In the genomic region with DNA sequence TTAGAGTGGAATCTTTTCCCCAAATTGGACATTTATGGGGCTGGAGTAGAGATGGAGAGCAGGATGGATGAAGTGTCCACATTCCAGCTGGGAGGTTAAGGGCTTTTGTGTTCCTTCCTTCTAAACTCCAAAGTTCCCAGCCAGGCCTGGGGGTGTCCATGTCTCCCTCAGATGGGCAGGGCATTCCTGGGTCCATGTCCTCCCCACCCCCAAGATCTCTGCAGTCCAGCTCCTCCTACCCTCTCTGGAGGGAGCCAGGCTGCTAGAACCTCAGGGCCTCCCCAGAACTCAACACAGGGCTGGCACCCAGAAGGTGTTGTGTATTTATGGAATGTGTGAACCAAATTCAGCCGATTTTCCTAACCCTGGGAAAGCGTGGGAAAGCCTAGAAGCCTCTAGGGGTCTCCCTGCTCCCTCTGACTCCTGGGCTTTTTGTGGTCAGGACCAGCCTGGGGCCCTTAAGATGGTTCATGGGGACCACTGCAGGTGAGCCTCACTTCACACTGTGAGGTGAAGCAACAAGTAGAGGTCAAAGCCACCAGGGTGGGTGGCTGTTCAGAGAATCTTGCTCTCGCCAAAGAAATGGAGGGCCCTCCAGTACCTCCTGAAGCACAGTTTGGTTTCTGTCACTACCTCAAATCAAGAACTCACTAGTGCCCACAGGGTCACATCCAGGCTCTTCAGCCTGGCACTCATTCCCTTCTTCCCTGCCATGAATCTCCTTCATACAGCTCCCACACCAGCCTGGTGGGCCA, we compare ENCODE assay signal across 15 cellular contexts. TPM values are rescaled to one million over a fixed set of nuclear protein-coding genes. Genes with fewer than 3 reads are reported as not detected.
A peak's percentile ranks its signal among the peaks of the same experiment; 100 is the strongest.
DNase-seq lines count a peak whose midpoint lies in the region; ATAC-seq and TF ChIP-seq lines count a peak whose summit lies in the region.
"Had no signal": no experiment of that assay in that cellular context is flagged by ENCODE, and none has a peak within 500 bp of the region (broad histone marks: within the 10 kb centered on the region; RNA-seq: fewer than 3 reads in every experiment).

No MANE protein-coding gene starts in this region.

- no peak overlapping the region for H3K4me3 ChIP-seq in GM23338
- no peak overlapping the region for H3K4me3 ChIP-seq in left ventricle myocardium inferior

- H3K4me3 Mint-ChIP-seq in GM23338 (no peak overlapping the region), WTC11 (no peak overlapping the region)
- H3K4me3 Mint-ChIP-seq: activated T-cell treated with anti-CD3 and anti-CD28 coated beads, Interleukin-2, amount 50 U/mL, for 72 hours; CD8-positive, alpha-beta memory T cell; effector memory CD8-positive, alpha-beta T cell; stimulated activated naive CD8-positive, alpha-beta T cell treated with anti-CD3 and anti-CD28 coated beads, Interleukin-15, amount 100 ng/mL, for 72 hours; T-helper 1 cell treated with Interleukin-12 subunit alpha and Interleukin-12 subunit beta and Interleukin-4 antibody, amounts not matched to agents 30 μg/mL and 1 μg/mL, for 36 hours had no signal

- no peaks in the 10 kb centered on the region for H3K79me2 ChIP-seq in GM23338 (replicated peaks; ENCODE audit: insufficient read depth)

- H3K4me2 ChIP-seq in GM23338, result no peak overlapping the region

- no peak overlapping the region for H3K27ac ChIP-seq in GM23338 (ENCODE audit: low read depth)
- no peak overlapping the region for H3K27ac ChIP-seq in left ventricle myocardium inferior (replicated peaks)

- H3K27ac Mint-ChIP-seq in GM23338, result no peak overlapping the region
- H3K27ac Mint-ChIP-seq in WTC11, result no peak overlapping the region
- H3K27ac Mint-ChIP-seq: activated T-cell treated with anti-CD3 and anti-CD28 coated beads, Interleukin-2, amount 50 U/mL, for 72 hours; CD8-positive, alpha-beta memory T cell; stimulated activated naive CD8-positive, alpha-beta T cell treated with anti-CD3 and anti-CD28 coated beads, Interleukin-15, amount 100 ng/mL, for 72 hours; T-helper 1 cell treated with Interleukin-12 subunit alpha and Interleukin-12 subunit beta and Interleukin-4 antibody, amounts not matched to agents 30 μg/mL and 1 μg/mL, for 36 hours had no signal

- POLR2A ChIA-PET in WTC11 (lab: Charles Lee), result no interaction called here

- ATAC-seq in GM23338, result peak; percentile 36
- ATAC-seq in WTC11, result peak; percentile 18
- no peak for ATAC-seq in GM18858 (IDR thresholded peaks at IDR 0.05; ENCODE audit: unreplicated experiment)
- ATAC-seq in GM21367 (IDR thresholded peaks at IDR 0.05; ENCODE audit: unreplicated experiment), result no peak
- ATAC-seq: activated T-cell treated with anti-CD3 and anti-CD28 coated beads, Interleukin-2, amount 50 U/mL, for 72 hours; effector memory CD8-positive, alpha-beta T cell; stimulated activated naive CD8-positive, alpha-beta T cell treated with anti-CD3 and anti-CD28 coated beads, Interleukin-15, amount 100 ng/mL, for 72 hours had no signal

- H3K27me3 Mint-ChIP-seq in GM23338 (ENCODE audit: insufficient read depth, low read depth, poor library complexity) (peaks cover 29% of the 10 kb centered on the region), WTC11 (ENCODE audit: low read depth) (peaks cover 20% of the 10 kb centered on the region)

- H3K36me3 Mint-ChIP-seq in GM23338 (ENCODE audit: low read depth), result no peaks in the 10 kb centered on the region
- H3K36me3 Mint-ChIP-seq in WTC11, result no peaks in the 10 kb centered on the region
- H3K36me3 Mint-ChIP-seq: CD8-positive, alpha-beta memory T cell had no signal

- no peak for DNase-seq in AG09319 (ENCODE audit: extremely low read depth, low read depth)
- DNase-seq in GM23338 (ENCODE audit: low spot score), result peak; percentile 72
- DNase-seq in WTC11 (ENCODE audit: low spot score), result peak; percentile 40
- peak; percentile 64 for DNase-seq in iPS-NIHi7 (ENCODE audit: extremely low spot score)
- DNase-seq in NCI-H1105 treated with DMSO at 0.1 percent for 48 hours (lab: John Stamatoyannopoulos, UW), result no peak
- DNase-seq in left ventricle myocardium inferior, result no peak
- DNase-seq: activated CD4-positive, alpha-beta T cell treated with anti-CD3 and anti-CD28 coated beads for 48 hours; activated T-cell treated with anti-CD3 and anti-CD28 coated beads, Interleukin-2, amount 50 U/mL, for 72 hours; aorta; CD8-positive, alpha-beta memory T cell; effector memory CD8-positive, alpha-beta T cell; stimulated activated naive CD8-positive, alpha-beta T cell treated with anti-CD3 and anti-CD28 coated beads, Interleukin-15, amount 100 ng/mL, for 72 hours had no signal

- no peaks in the 10 kb centered on the region for H3K9me3 Mint-ChIP-seq in GM23338
- H3K9me3 Mint-ChIP-seq in WTC11, result no peaks in the 10 kb centered on the region
- H3K9me3 Mint-ChIP-seq: activated T-cell treated with anti-CD3 and anti-CD28 coated beads, Interleukin-2, amount 50 U/mL, for 72 hours; CD8-positive, alpha-beta memory T cell; effector memory CD8-positive, alpha-beta T cell; stimulated activated naive CD8-positive, alpha-beta T cell treated with anti-CD3 and anti-CD28 coated beads, Interleukin-15, amount 100 ng/mL, for 72 hours; T-helper 1 cell treated with Interleukin-12 subunit alpha and Interleukin-12 subunit beta and Interleukin-4 antibody, amounts not matched to agents 30 μg/mL and 1 μg/mL, for 36 hours had no signal

- intact Hi-C loops in left ventricle myocardium inferior (cut with micrococcal nuclease), result no loop called here

- H3K36me3 ChIP-seq in GM23338 (ENCODE audit: insufficient read depth), result no peaks in the 10 kb centered on the region
- no peaks in the 10 kb centered on the region for H3K36me3 ChIP-seq in left ventricle myocardium inferior

- no peaks in the 10 kb centered on the region for H3K9me3 ChIP-seq in left ventricle myocardium inferior (replicated peaks)

- no peaks in the 10 kb centered on the region for H3F3A ChIP-seq in GM23338 (replicated peaks; ENCODE audit: low read depth)

- H3K4me1 ChIP-seq in GM23338 (ENCODE audit: insufficient read depth) (peaks cover 17% of the 10 kb centered on the region; the same call in 1 of the 2 replicates), left ventricle myocardium inferior (peaks cover 15% of the 10 kb centered on the region)

- no peaks in the 10 kb centered on the region for H3K9me2 ChIP-seq in GM23338 (ENCODE audit: insufficient read depth)

- TF ChIP-seq CTCF in AG09319 (IDR thresholded peaks at IDR 0.05; ENCODE audit: low read depth, low read length), result peak; percentile 5; the same call in 1 of the 2 replicates
- TF ChIP-seq CTCF in GM23338 (conservative IDR thresholded peaks at IDR 0.05; ENCODE audit: low read depth in 2 of 2), result peak; percentile 50 to 81
- no peak for TF ChIP-seq CTCF in WTC11 (IDR thresholded peaks at IDR 0.05)
- no peak for TF ChIP-seq CTCF in left ventricle myocardium inferior (IDR thresholded peaks at IDR 0.05; ENCODE audit: borderline replicate concordance)

- no peaks in the 10 kb centered on the region for H4K20me1 ChIP-seq in GM23338 (replicated peaks; ENCODE audit: insufficient read depth)

- H2AFZ ChIP-seq in GM23338, result no peak overlapping the region

- peaks cover 41% of the 10 kb centered on the region for H3K4me1 Mint-ChIP-seq in GM23338
- H3K4me1 Mint-ChIP-seq in WTC11, result peaks cover 42% of the 10 kb centered on the region

- H3K27me3 ChIP-seq in GM23338 (ENCODE audit: insufficient read depth), result no peaks in the 10 kb centered on the region
- H3K27me3 ChIP-seq in left ventricle myocardium inferior (ENCODE audit: low read depth), result peaks cover 99% of the 10 kb centered on the region

- CTCF ChIA-PET in WTC11 (lab: Charles Lee), result interaction anchor here (0.5 to 3.6 kb wide), 9 partner anchors 9 to 198 kb away, joined by 3 to 39 read pairs (median 8); no protein-coding TSS in a partner anchor

TF ChIP-seq in WTC11, 78 proteins besides CTCF, POLR2A, EP300 and RAD21 (continues in another document):
- no peak for TF ChIP-seq NFATC4 (CRISPR knock-in tag; IDR thresholded peaks at IDR 0.05)
- no peak for TF ChIP-seq FOXK1 (CRISPR knock-in tag; IDR thresholded peaks at IDR 0.05)
- no peak for TF ChIP-seq GRHL2 (CRISPR knock-in tag; IDR thresholded peaks at IDR 0.05; ENCODE audit: insufficient replicate concordance, severe bottlenecking)
- no peak for TF ChIP-seq SMAD4 (CRISPR knock-in tag; IDR thresholded peaks at IDR 0.05)
- TF ChIP-seq, protein P1, sequence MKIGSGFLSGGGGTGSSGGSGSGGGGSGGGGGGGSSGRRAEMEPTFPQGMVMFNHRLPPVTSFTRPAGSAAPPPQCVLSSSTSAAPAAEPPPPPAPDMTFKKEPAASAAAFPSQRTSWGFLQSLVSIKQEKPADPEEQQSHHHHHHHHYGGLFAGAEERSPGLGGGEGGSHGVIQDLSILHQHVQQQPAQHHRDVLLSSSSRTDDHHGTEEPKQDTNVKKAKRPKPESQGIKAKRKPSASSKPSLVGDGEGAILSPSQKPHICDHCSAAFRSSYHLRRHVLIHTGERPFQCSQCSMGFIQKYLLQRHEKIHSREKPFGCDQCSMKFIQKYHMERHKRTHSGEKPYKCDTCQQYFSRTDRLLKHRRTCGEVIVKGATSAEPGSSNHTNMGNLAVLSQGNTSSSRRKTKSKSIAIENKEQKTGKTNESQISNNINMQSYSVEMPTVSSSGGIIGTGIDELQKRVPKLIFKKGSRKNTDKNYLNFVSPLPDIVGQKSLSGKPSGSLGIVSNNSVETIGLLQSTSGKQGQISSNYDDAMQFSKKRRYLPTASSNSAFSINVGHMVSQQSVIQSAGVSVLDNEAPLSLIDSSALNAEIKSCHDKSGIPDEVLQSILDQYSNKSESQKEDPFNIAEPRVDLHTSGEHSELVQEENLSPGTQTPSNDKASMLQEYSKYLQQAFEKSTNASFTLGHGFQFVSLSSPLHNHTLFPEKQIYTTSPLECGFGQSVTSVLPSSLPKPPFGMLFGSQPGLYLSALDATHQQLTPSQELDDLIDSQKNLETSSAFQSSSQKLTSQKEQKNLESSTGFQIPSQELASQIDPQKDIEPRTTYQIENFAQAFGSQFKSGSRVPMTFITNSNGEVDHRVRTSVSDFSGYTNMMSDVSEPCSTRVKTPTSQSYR (CRISPR knock-in tag; IDR thresholded peaks at IDR 0.05), result no peak
- TF ChIP-seq, protein P2, sequence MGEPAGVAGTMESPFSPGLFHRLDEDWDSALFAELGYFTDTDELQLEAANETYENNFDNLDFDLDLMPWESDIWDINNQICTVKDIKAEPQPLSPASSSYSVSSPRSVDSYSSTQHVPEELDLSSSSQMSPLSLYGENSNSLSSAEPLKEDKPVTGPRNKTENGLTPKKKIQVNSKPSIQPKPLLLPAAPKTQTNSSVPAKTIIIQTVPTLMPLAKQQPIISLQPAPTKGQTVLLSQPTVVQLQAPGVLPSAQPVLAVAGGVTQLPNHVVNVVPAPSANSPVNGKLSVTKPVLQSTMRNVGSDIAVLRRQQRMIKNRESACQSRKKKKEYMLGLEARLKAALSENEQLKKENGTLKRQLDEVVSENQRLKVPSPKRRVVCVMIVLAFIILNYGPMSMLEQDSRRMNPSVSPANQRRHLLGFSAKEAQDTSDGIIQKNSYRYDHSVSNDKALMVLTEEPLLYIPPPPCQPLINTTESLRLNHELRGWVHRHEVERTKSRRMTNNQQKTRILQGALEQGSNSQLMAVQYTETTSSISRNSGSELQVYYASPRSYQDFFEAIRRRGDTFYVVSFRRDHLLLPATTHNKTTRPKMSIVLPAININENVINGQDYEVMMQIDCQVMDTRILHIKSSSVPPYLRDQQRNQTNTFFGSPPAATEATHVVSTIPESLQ (CRISPR knock-in tag; IDR thresholded peaks at IDR 0.05), result no peak

RNA-seq across cellular contexts. Expression of a gene that starts 54.8 kb away (rescaled TPM):
- total RNA-seq in GM23338 (2014; rRNA removed; shearing (Covaris generic)), result 0.04 and 0.31 TPM in 2 replicates
- 0.12 and 0.26 TPM in 2 replicates for polyA plus RNA-seq in GM23338 (2016; fragmentation: Nextera tagmentation; extraction: Ambion mirVana)
- total RNA-seq in WTC11 (2021) (0.18 to 0.24 TPM (median 0.18 TPM) in 3 replicates), left ventricle myocardium inferior (0.16 TPM)
- total RNA-seq: activated T-cell treated with anti-CD3 and anti-CD28 coated beads, Interleukin-2, amount 50 U/mL, for 72 hours; CD8-positive, alpha-beta memory T cell had no signal

Comparison
In these comparisons a context has a peak if more than half of its experiments do, and no peak if none do; other contexts are left out.
1. DNase-seq: peak in GM23338 (single experiment), WTC11 (single experiment) and iPS-NIHi7 (single experiment); none in AG09319 (single experiment), NCI-H1105 treated with DMSO at 0.1 percent for 48 hours (single experiment) and left ventricle myocardium inferior (single experiment).
2. CTCF ChIP-seq: peak in AG09319 (single experiment) and GM23338 (2 of 2); none in WTC11 (single experiment) and left ventricle myocardium inferior (single experiment).
3. ATAC-seq: peak in GM23338 (single experiment) and WTC11 (single experiment); none in GM18858 (single experiment) and GM21367 (single experiment).